ENCODE assay signal across 8 cellular contexts in the genomic region with DNA sequence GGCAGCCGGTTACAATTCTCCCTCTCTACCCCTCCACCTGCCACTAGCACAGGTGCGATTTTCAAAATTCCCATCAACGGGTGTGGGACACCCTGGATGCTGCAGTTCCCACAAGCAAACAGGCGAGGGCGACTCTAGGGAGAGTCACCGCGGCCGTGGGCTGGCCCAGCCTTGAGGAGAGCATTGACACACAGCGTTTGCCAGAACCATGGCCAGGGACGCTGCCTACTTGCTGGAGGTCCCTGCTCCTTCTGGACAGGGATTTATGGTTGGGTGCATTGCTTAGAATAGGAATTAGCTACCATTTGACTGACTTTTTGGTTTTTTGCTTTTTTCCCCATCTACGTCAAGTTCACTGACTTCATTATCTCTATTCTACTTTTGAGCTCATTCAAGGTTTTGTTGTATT. TPM values are rescaled to one million over a fixed set of nuclear protein-coding genes. Genes with fewer than 3 reads are reported as not detected.
DNase-seq lines count a peak whose midpoint lies in the region; ATAC-seq, FAIRE-seq and TF ChIP-seq lines count a peak whose summit lies in the region.

No MANE protein-coding gene starts in this region.

- no peak overlapping the region for H2AFZ ChIP-seq in Loucy (ENCODE audit: low read length)
- no peak overlapping the region for H2AFZ ChIP-seq in astrocyte (ENCODE audit: low read depth, low read length)

- ATAC-seq in T-helper 17 cell (peak; percentile 83), GM19023 (IDR thresholded peaks at IDR 0.05; ENCODE audit: unreplicated experiment) (no peak)

- peaks cover 6% of the 10 kb centered on the region for H3K9me3 Mint-ChIP-seq in astrocyte (ENCODE audit: unreplicated experiment)

- H3K79me2 ChIP-seq in Loucy (ENCODE audit: insufficient read depth, low read length) (no peaks in the 10 kb centered on the region), astrocyte (ENCODE audit: insufficient read depth, low read length) (no peaks in the 10 kb centered on the region)

- no peaks in the 10 kb centered on the region for H3F3A ChIP-seq in Loucy (ENCODE audit: low read depth)

- no peak overlapping the region for H3K4me2 ChIP-seq in Loucy (ENCODE audit: low read depth, low read length, poor library complexity, severe bottlenecking)
- no peak overlapping the region for H3K4me2 ChIP-seq in astrocyte (ENCODE audit: low read length)

- H3K9me3 ChIP-seq in Loucy (ENCODE audit: insufficient read depth, low read depth, low read length) (no peaks in the 10 kb centered on the region), T-helper 17 cell (ENCODE audit: control insufficient read depth, low read length, poor library complexity, severe bottlenecking) (no peaks in the 10 kb centered on the region), astrocyte (ENCODE audit: insufficient read depth, low read depth, low read length) (no peaks in the 10 kb centered on the region)

- TF ChIP-seq CTCF in GM10266 (IDR thresholded peaks at IDR 0.05; ENCODE audit: control insufficient read depth, insufficient read depth, low read depth, missing control alignments) = peak; percentile 72
- TF ChIP-seq CTCF in Loucy (conservative IDR thresholded peaks at IDR 0.05; ENCODE audit: low read length) = peak; percentile 78
- peak; percentile 69 for TF ChIP-seq CTCF in astrocyte (IDR thresholded peaks at IDR 0.05; ENCODE audit: insufficient read depth, low read depth, low read length)

- H3K36me3 ChIP-seq in Loucy (ENCODE audit: insufficient read depth, low read length) = no peaks in the 10 kb centered on the region
- H3K36me3 ChIP-seq in astrocyte (ENCODE audit: insufficient read depth, low read length) = no peaks in the 10 kb centered on the region

- no peak overlapping the region for H3K4me3 ChIP-seq in Loucy (ENCODE audit: low read length, poor library complexity, severe bottlenecking)
- no peak overlapping the region for H3K4me3 ChIP-seq in astrocyte (ENCODE audit: insufficient read depth, low read depth, low read length)

- H3K9me2 ChIP-seq in Loucy (replicated peaks; ENCODE audit: low read depth, low read length) = no peaks in the 10 kb centered on the region

- H3K9ac ChIP-seq in Loucy (ENCODE audit: low read depth, low read length, poor library complexity, severe bottlenecking) = no peak overlapping the region
- H3K9ac ChIP-seq in astrocyte (ENCODE audit: low read length) = no peak overlapping the region

- no peaks in the 10 kb centered on the region for H3K4me1 Mint-ChIP-seq in T-helper 17 cell
- no peaks in the 10 kb centered on the region for H3K4me1 Mint-ChIP-seq in astrocyte (ENCODE audit: low read depth, unreplicated experiment)

- H3K27ac Mint-ChIP-seq in T-helper 17 cell (no peak overlapping the region), astrocyte (ENCODE audit: unreplicated experiment) (no peak overlapping the region)

- H3K36me3 Mint-ChIP-seq in T-helper 17 cell (ENCODE audit: low read depth) = no peaks in the 10 kb centered on the region
- H3K36me3 Mint-ChIP-seq in astrocyte (ENCODE audit: low read depth, unreplicated experiment) = no peaks in the 10 kb centered on the region

- H3K4me3 Mint-ChIP-seq in T-helper 17 cell (no peak overlapping the region), astrocyte (ENCODE audit: unreplicated experiment) (no peak overlapping the region)

- no peaks in the 10 kb centered on the region for H3K27me3 ChIP-seq in Loucy (ENCODE audit: insufficient read depth, low read length, poor library complexity, severe bottlenecking)
- H3K27me3 ChIP-seq in astrocyte (ENCODE audit: insufficient read depth, low read length) = no peaks in the 10 kb centered on the region

- no peaks in the 10 kb centered on the region for H4K20me1 ChIP-seq in Loucy (ENCODE audit: insufficient read depth, low read length, poor library complexity, severe bottlenecking)
- no peaks in the 10 kb centered on the region for H4K20me1 ChIP-seq in astrocyte (ENCODE audit: insufficient read depth, low read length)

- DNase-seq in GM10266 (ENCODE audit: extremely low spot score) (peak; percentile 66), T-helper 17 cell (peak in 2 of 3 donors; percentile 16 to 48), astrocyte (ENCODE audit: low read depth) (peak; percentile 20), iPS-NIHi7 (ENCODE audit: extremely low spot score) (peak; percentile 88), 8988T (no peak)
- DNase-seq in stimulated activated CD4-positive, alpha-beta T cell treated with anti-CD3 and anti-CD28 coated beads, Interleukin-1b, Interleukin-23, amount 100 ng/mL, for 48 hours = peak; percentile 51

- H3K4me1 ChIP-seq in Loucy (ENCODE audit: insufficient read depth, low read length, poor library complexity, severe bottlenecking) (no peaks in the 10 kb centered on the region), astrocyte (ENCODE audit: insufficient read depth, low read length) (no peaks in the 10 kb centered on the region)

- FAIRE-seq in astrocyte (lab: Jason Lieb, UNC) = no peak

- H3K27me3 Mint-ChIP-seq in T-helper 17 cell = peaks cover 12% of the 10 kb centered on the region
- H3K27me3 Mint-ChIP-seq in astrocyte (ENCODE audit: low read depth, unreplicated experiment) = peaks cover 10% of the 10 kb centered on the region

- no peak overlapping the region for H3K27ac ChIP-seq in astrocyte (ENCODE audit: low read depth, low read length)

RNA-seq across cellular contexts. Expression of a gene that starts 19.0 kb away (rescaled TPM):
- total RNA-seq in T-helper 17 cell = under 1 TPM; 0.17 to 0.23 TPM
- total RNA-seq in astrocyte = 13.7 and 32.5 TPM in 2 replicates

RNA-seq across cellular contexts. Expression of a gene that starts 30.6 kb away (rescaled TPM):
- total RNA-seq in T-helper 17 cell (under 1 TPM; 0.73 to 0.85 TPM), astrocyte (2.1 and 2.5 TPM in 2 replicates)

RNA-seq across cellular contexts. Expression of a gene that starts 41.7 kb away (rescaled TPM):
- not detected for total RNA-seq in T-helper 17 cell
- 0.68 TPM in 1 of 2 replicates, not detected in the other for total RNA-seq in astrocyte

RNA-seq across cellular contexts. Expression of a gene that starts 49.2 kb away (rescaled TPM):
- not detected for total RNA-seq in T-helper 17 cell
- total RNA-seq in astrocyte = not detected in 2 replicates

Comparison
In these comparisons a context has a peak if more than half of its experiments do, and no peak if none do; other contexts are left out.
1. RNA of a gene that starts 19.0 kb away (total RNA-seq): 13.7 to 32.5 TPM in astrocyte; 0.17 to 0.23 TPM in T-helper 17 cell; every median in the first group is over 10 times any median in the second.
2. Peak in every context shown above with its lines, with median percentiles within 50 percentile points of each other: CTCF ChIP-seq.